ENCODE assay signal across 9 cellular contexts in the genomic region with DNA sequence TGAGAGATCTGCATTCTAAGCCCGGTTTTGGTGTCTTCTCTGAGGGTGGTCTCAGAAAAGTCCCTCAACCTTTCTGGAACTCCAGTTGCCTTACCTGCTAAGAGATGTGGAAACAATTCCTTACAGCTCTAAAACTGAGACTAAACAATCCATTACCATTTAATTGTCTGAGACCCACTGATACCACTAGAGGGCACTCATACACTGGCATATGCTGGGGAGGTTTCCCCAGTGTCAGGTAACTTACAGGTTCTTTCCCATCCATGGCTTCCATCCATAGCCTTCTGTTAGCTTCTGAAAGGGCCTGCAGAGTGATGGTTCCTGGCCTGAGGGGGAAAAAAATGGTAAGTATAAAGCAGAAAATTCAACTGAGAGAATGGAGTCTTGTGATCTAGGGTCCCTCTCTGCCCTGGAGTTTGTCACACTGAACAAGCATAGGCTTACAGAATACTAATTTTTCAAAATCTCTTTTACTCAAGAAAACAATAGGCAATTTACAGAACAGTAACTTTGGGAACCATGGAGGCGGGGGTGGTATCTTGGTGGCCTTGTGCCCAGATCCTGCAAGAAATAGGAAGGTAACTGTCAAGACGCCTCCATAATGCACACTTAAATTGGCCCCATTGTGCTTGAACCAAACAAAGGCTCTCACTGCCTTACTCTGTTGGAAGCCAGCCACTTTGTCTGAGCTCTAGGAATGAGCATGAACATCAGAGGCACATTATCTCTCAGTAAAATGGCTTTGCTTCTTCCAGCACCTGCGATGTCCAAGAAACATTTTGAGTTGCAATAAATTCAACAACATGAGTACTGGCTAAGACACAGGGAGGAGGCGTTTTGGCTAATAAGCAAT.
DNase-seq lines count a peak whose midpoint lies in the region; ATAC-seq and TF ChIP-seq lines count a peak whose summit lies in the region.
"Had no signal": no experiment of that assay in that cellular context is flagged by ENCODE, and none has a peak within 500 bp of the region (broad histone marks: within the 10 kb centered on the region; RNA-seq: fewer than 3 reads in every experiment).

No MANE protein-coding gene starts in this region.

- no peaks in the 10 kb centered on the region for H3K27me3 ChIP-seq in CD4-positive, CD25-positive, alpha-beta regulatory T cell (ENCODE audit: control insufficient read depth, insufficient read depth, low read length)
- H3K27me3 ChIP-seq in ascending aorta, result no peaks in the 10 kb centered on the region

- no peak overlapping the region for H3K27ac ChIP-seq in CD4-positive, CD25-positive, alpha-beta regulatory T cell (ENCODE audit: insufficient read depth, low read length, poor library complexity, severe bottlenecking)
- no peak overlapping the region for H3K27ac ChIP-seq in ascending aorta

- H3K36me3 ChIP-seq in CD4-positive, CD25-positive, alpha-beta regulatory T cell (ENCODE audit: control insufficient read depth, insufficient read depth, low read length), result no peaks in the 10 kb centered on the region
- H3K36me3 ChIP-seq in ascending aorta, result no peaks in the 10 kb centered on the region

- H3K27me3 Mint-ChIP-seq in CD4-positive, CD25-positive, alpha-beta regulatory T cell, result no peaks in the 10 kb centered on the region

- TF ChIP-seq CTCF in GM13976 (IDR thresholded peaks at IDR 0.05; ENCODE audit: borderline replicate concordance, control extremely low read depth, extremely low read depth, insufficient read depth, missing control alignments), result peak; percentile 58
- peak; percentile 41 to 68 (median 48) for TF ChIP-seq CTCF in ascending aorta (IDR thresholded peaks at IDR 0.05)

- H3K4me3 Mint-ChIP-seq in CD4-positive, CD25-positive, alpha-beta regulatory T cell, result peak overlapping the region in 1 of 4 donors; percentile 51

- H3K27ac Mint-ChIP-seq in CD4-positive, CD25-positive, alpha-beta regulatory T cell, result no peak overlapping the region

- H3K4me1 Mint-ChIP-seq in CD4-positive, CD25-positive, alpha-beta regulatory T cell, result peaks cover 0 to 17% (median 9%) of the 10 kb centered on the region in 4 donors

- in situ Hi-C loops in GM13976 (cut with MboI; ENCODE audit: low sequenced_read_pairs, unreplicated experiment), result loop anchor here (25.0 kb wide), 2 partner anchors 265 to 515 kb away; no protein-coding TSS in a partner anchor

- no peaks in the 10 kb centered on the region for H3K36me3 Mint-ChIP-seq in CD4-positive, CD25-positive, alpha-beta regulatory T cell

- H3K9me3 ChIP-seq in CD4-positive, CD25-positive, alpha-beta regulatory T cell (ENCODE audit: control insufficient read depth in 2 of 2, low read length in 2 of 2), result no peaks in the 10 kb centered on the region
- H3K9me3 ChIP-seq in ascending aorta, result no peaks in the 10 kb centered on the region

- H3K9me3 Mint-ChIP-seq in CD4-positive, CD25-positive, alpha-beta regulatory T cell, result peaks cover 0 to 3% (median 0%) of the 10 kb centered on the region in 7 donors

- H3K4me3 ChIP-seq in CD4-positive, CD25-positive, alpha-beta regulatory T cell (ENCODE audit: low read depth, low read length), result no peak overlapping the region
- no peak overlapping the region for H3K4me3 ChIP-seq in ascending aorta

- ATAC-seq in CD4-positive, CD25-positive, alpha-beta regulatory T cell (ENCODE audit: low read depth in 2 of 2), result peak; percentile 40 to 59
- peak; percentile 86 for ATAC-seq in HG02884 (IDR thresholded peaks at IDR 0.05; ENCODE audit: unreplicated experiment)
- ATAC-seq in HG03039 (IDR thresholded peaks at IDR 0.05; ENCODE audit: unreplicated experiment), result no peak

- peak; percentile 1 to 62 (median 26) for DNase-seq in CD4-positive, CD25-positive, alpha-beta regulatory T cell
- DNase-seq in GM13976 (ENCODE audit: low spot score) (peak; percentile 32), NCI-H345 treated with DMSO at 0.1 percent for 48 hours (lab: John Stamatoyannopoulos, UW; ENCODE audit: unreplicated experiment) (peak; percentile 33), ascending aorta (ENCODE audit: low spot score in 2 of 2) (no peak), hypothalamus (lab: John Stamatoyannopoulos, UW) (peak in 36 of 51 donors; percentile 0 to 89 (median 10))
- peak; percentile 1 to 4 for DNase-seq in stimulated activated CD4-positive, alpha-beta T cell treated with anti-CD3 and anti-CD28 coated beads, Interleukin-2, amount 100 ng/mL, for 48 hours
- DNase-seq: right cardiac atrium had no signal

- intact Hi-C loops in ascending aorta (cut with DNase I), result loop anchor here (5.0 kb wide), 1 partner anchor 265 kb away; no protein-coding TSS in a partner anchor

- H3K4me1 ChIP-seq in CD4-positive, CD25-positive, alpha-beta regulatory T cell (ENCODE audit: control insufficient read depth, insufficient read depth, low read length, poor library complexity, severe bottlenecking), result no peaks in the 10 kb centered on the region
- H3K4me1 ChIP-seq in ascending aorta, result no peaks in the 10 kb centered on the region

Comparison
In these comparisons a context has a peak if more than half of its experiments do, and no peak if none do; other contexts are left out.
1. DNase-seq: peak in CD4-positive, CD25-positive, alpha-beta regulatory T cell (3 of 3), GM13976 (single experiment), NCI-H345 treated with DMSO at 0.1 percent for 48 hours (single experiment), hypothalamus (36 of 51) and stimulated activated CD4-positive, alpha-beta T cell treated with anti-CD3 and anti-CD28 coated beads, Interleukin-2, amount 100 ng/mL, for 48 hours (2 of 2); none in ascending aorta (0 of 2).